Comparison of ENCODE assay signal across 13 cellular contexts in the genomic region with DNA sequence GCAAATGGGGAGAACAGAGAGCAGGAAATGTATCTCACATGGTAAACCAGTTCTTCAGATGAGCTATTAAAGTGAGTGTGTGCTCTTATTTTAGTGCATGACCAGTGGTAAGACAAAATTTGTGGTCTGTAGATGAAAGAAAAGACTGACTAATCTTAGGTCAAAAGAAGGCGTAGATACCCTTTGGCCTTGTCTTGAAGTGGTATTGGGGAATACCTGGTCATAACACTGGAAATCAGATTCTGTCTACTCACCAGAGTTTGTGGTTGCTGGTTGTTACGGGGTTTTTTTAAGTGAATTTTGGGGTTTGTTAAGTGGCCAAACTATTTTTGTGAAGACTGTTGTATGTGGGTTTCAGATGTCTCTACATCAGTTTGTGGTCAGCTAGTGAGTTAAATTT.
DNase-seq lines count a peak whose midpoint lies in the region; ATAC-seq and TF ChIP-seq lines count a peak whose summit lies in the region.
"Had no signal": no experiment of that assay in that cellular context is flagged by ENCODE, and none has a peak within 500 bp of the region (broad histone marks: within the 10 kb centered on the region; RNA-seq: fewer than 3 reads in every experiment).

No MANE protein-coding gene starts in this region.

- H3K9ac ChIP-seq in smooth muscle cell (ENCODE audit: low read depth) = no peak overlapping the region

- ATAC-seq in GM21367 (IDR thresholded peaks at IDR 0.05; ENCODE audit: unreplicated experiment) = peak; percentile 39
- ATAC-seq in HG03432 (IDR thresholded peaks at IDR 0.05; ENCODE audit: unreplicated experiment) = peak; percentile 59
- peak; percentile 25 for ATAC-seq in activated naive CD8-positive, alpha-beta T cell treated with anti-CD3 and anti-CD28 coated beads, Interleukin-2, amount 50 U/mL, for 24 hours
- ATAC-seq in lower lobe of right lung = no peak
- ATAC-seq in left lobe of liver = no peak

- H3F3A ChIP-seq in smooth muscle cell (ENCODE audit: low read depth) = no peaks in the 10 kb centered on the region

- no peaks in the 10 kb centered on the region for H3K36me3 ChIP-seq in smooth muscle cell (ENCODE audit: low read depth)
- no peaks in the 10 kb centered on the region for H3K36me3 ChIP-seq in lower lobe of right lung

- peak; percentile 19 for DNase-seq in GM10266 (ENCODE audit: extremely low spot score)
- DNase-seq in activated naive CD8-positive, alpha-beta T cell treated with anti-CD3 and anti-CD28 coated beads, Interleukin-2, amount 50 U/mL, for 24 hours = no peak
- no peak for DNase-seq in smooth muscle cell (lab: John Stamatoyannopoulos, UW; ENCODE audit: unreplicated experiment)
- no peak for DNase-seq in GM19238 (ENCODE audit: insufficient read length, low spot score)
- no peak for DNase-seq in lower lobe of right lung
- no peak for DNase-seq in left lobe of liver (ENCODE audit: low spot score)
- DNase-seq: CD4-positive, alpha-beta memory T cell; Kasumi-1; NCI-H2171 treated with DMSO at 0.1 percent for 48 hours; nephron progenitor cell had no signal

- peak overlapping the region; percentile 94 for H3K4me3 Mint-ChIP-seq in activated naive CD8-positive, alpha-beta T cell treated with anti-CD3 and anti-CD28 coated beads, Interleukin-2, amount 50 U/mL, for 24 hours
- H3K4me3 Mint-ChIP-seq: nephron progenitor cell had no signal

- TF ChIP-seq CTCF in GM10266 (IDR thresholded peaks at IDR 0.05; ENCODE audit: control insufficient read depth, insufficient read depth, low read depth, missing control alignments) (no peak), smooth muscle cell (IDR thresholded peaks at IDR 0.05; ENCODE audit: borderline replicate concordance, insufficient read depth, poor library complexity, severe bottlenecking) (no peak), lower lobe of right lung (IDR thresholded peaks at IDR 0.05) (no peak)

- peak overlapping the region; percentile 80 for H3K27ac Mint-ChIP-seq in activated naive CD8-positive, alpha-beta T cell treated with anti-CD3 and anti-CD28 coated beads, Interleukin-2, amount 50 U/mL, for 24 hours
- H3K27ac Mint-ChIP-seq: nephron progenitor cell had no signal

- H3K4me1 Mint-ChIP-seq in activated naive CD8-positive, alpha-beta T cell treated with anti-CD3 and anti-CD28 coated beads, Interleukin-2, amount 50 U/mL, for 24 hours = peaks cover 55% of the 10 kb centered on the region
- H3K4me1 Mint-ChIP-seq: nephron progenitor cell had no signal

- H3K4me3 ChIP-seq in smooth muscle cell (no peak overlapping the region), lower lobe of right lung (no peak overlapping the region)
- H3K4me3 ChIP-seq: skin epidermis had no signal

- intact Hi-C loops in lower lobe of right lung (cut with DNase I) = no loop called here

- H3K36me3 Mint-ChIP-seq in activated naive CD8-positive, alpha-beta T cell treated with anti-CD3 and anti-CD28 coated beads, Interleukin-2, amount 50 U/mL, for 24 hours (ENCODE audit: low read depth) = peaks cover 29% of the 10 kb centered on the region

- H3K27me3 ChIP-seq in smooth muscle cell (ENCODE audit: low read depth) (no peaks in the 10 kb centered on the region), lower lobe of right lung (ENCODE audit: low read depth) (no peaks in the 10 kb centered on the region)

- H3K9me3 ChIP-seq in smooth muscle cell (replicated peaks; ENCODE audit: low read depth) = no peaks in the 10 kb centered on the region
- no peaks in the 10 kb centered on the region for H3K9me3 ChIP-seq in lower lobe of right lung

- H3K27ac ChIP-seq in smooth muscle cell (ENCODE audit: low read depth) = no peak overlapping the region
- no peak overlapping the region for H3K27ac ChIP-seq in lower lobe of right lung
- H3K27ac ChIP-seq: skin epidermis had no signal

- no peaks in the 10 kb centered on the region for H3K9me3 Mint-ChIP-seq in activated naive CD8-positive, alpha-beta T cell treated with anti-CD3 and anti-CD28 coated beads, Interleukin-2, amount 50 U/mL, for 24 hours
- H3K9me3 Mint-ChIP-seq: CD4-positive, alpha-beta memory T cell; nephron progenitor cell had no signal

- H3K79me2 ChIP-seq in smooth muscle cell (ENCODE audit: low read depth) = no peaks in the 10 kb centered on the region

- WGBS in smooth muscle cell (ENCODE audit: low lambda C conversion rate) = no CpG with 5 or more reads among the region's 2 CpGs

- no peak overlapping the region for H2AFZ ChIP-seq in smooth muscle cell (ENCODE audit: low read depth)

- no peaks in the 10 kb centered on the region for H3K27me3 Mint-ChIP-seq in activated naive CD8-positive, alpha-beta T cell treated with anti-CD3 and anti-CD28 coated beads, Interleukin-2, amount 50 U/mL, for 24 hours
- H3K27me3 Mint-ChIP-seq: CD4-positive, alpha-beta memory T cell had no signal

- no peaks in the 10 kb centered on the region for H4K20me1 ChIP-seq in smooth muscle cell (ENCODE audit: low read depth)

- H3K4me1 ChIP-seq in smooth muscle cell (ENCODE audit: low read depth) = no peaks in the 10 kb centered on the region
- no peaks in the 10 kb centered on the region for H3K4me1 ChIP-seq in lower lobe of right lung

- no peak overlapping the region for H3K4me2 ChIP-seq in smooth muscle cell

Comparison
In these comparisons a context has a peak if more than half of its experiments do, and no peak if none do; other contexts are left out.
1. ATAC-seq: peak in GM21367 (single experiment), HG03432 (single experiment) and activated naive CD8-positive, alpha-beta T cell treated with anti-CD3 and anti-CD28 coated beads, Interleukin-2, amount 50 U/mL, for 24 hours (single experiment); none in lower lobe of right lung (0 of 2) and left lobe of liver (single experiment).